Comparison of ENCODE assay signal across 10 cellular contexts in genomic region chr13:113997845-113998751, GRCh38. TPM values are rescaled to one million over a fixed set of nuclear protein-coding genes. Genes with fewer than 3 reads are reported as not detected.
DNase-seq lines count a peak whose midpoint lies in the region; ATAC-seq and TF ChIP-seq lines count a peak whose summit lies in the region.
"Had no signal": no experiment of that assay in that cellular context is flagged by ENCODE, and none has a peak within 500 bp of the region (broad histone marks: within the 10 kb centered on the region; RNA-seq: fewer than 3 reads in every experiment).

No MANE protein-coding gene starts in this region.

- no peak for TF ChIP-seq EP300 in ovary (IDR thresholded peaks at IDR 0.05)

- H3K36me3 ChIP-seq in RWPE2 (ENCODE audit: low read depth) = peaks cover 6% of the 10 kb centered on the region; the same call in 1 of the 2 replicates
- H3K36me3 ChIP-seq in ovary = no peaks in the 10 kb centered on the region

- 32 to 48% (median 39%) methylated on average over 29 of the region's 29 CpGs for WGBS in ovary, 3 donors

- H3K9me3 ChIP-seq in RWPE2 (ENCODE audit: severe bottlenecking) (no peaks in the 10 kb centered on the region), ovary (no peaks in the 10 kb centered on the region)

- DNase-seq in CD14-positive monocyte (ENCODE audit: low spot score) = peak; percentile 25
- DNase-seq in RWPE2 (ENCODE audit: low spot score) = peak; percentile 52
- peak; percentile 50 for DNase-seq in fibroblast of pulmonary artery (ENCODE audit: low read depth)
- DNase-seq in ovary = peak; percentile 56 to 79 (median 64)
- no peak for DNase-seq in HuH-7 (ENCODE audit: low spot score)
- DNase-seq in SK-N-DZ (ENCODE audit: low spot score) = no peak
- DNase-seq: GF-D8 had no signal

- peaks cover 61 to 73% of the 10 kb centered on the region in 2 donors for H3K36me3 Mint-ChIP-seq in CD14-positive monocyte

- H3K27me3 ChIP-seq in RWPE2 (ENCODE audit: insufficient read depth, poor library complexity, severe bottlenecking) (no peaks in the 10 kb centered on the region), ovary (no peaks in the 10 kb centered on the region)

- ATAC-seq in RWPE2 (ENCODE audit: low read depth) (no peak), GM19351 (IDR thresholded peaks at IDR 0.05; ENCODE audit: unreplicated experiment) (no peak), HG02981 (IDR thresholded peaks at IDR 0.05; ENCODE audit: unreplicated experiment) (no peak)

- H3K4me1 ChIP-seq in RWPE2 (ENCODE audit: insufficient read depth, poor library complexity, severe bottlenecking) = no peaks in the 10 kb centered on the region
- peaks cover 12% of the 10 kb centered on the region for H3K4me1 ChIP-seq in ovary (ENCODE audit: insufficient read depth)

- peaks cover 0 to 2% (median 0%) of the 10 kb centered on the region in 7 donors for H3K9me3 Mint-ChIP-seq in CD14-positive monocyte

- no peaks in the 10 kb centered on the region for H3K4me1 Mint-ChIP-seq in CD14-positive monocyte

- TF ChIP-seq CTCF in CD14-positive monocyte (IDR thresholded peaks at IDR 0.05) = no peak
- TF ChIP-seq CTCF in RWPE2 (IDR thresholded peaks at IDR 0.05; ENCODE audit: poor library complexity, severe bottlenecking) = no peak
- no peak for TF ChIP-seq CTCF in fibroblast of pulmonary artery (IDR thresholded peaks at IDR 0.05; ENCODE audit: low read length, missing control alignments)
- no peak for TF ChIP-seq CTCF in ovary (IDR thresholded peaks at IDR 0.05)

- H3K4me3 ChIP-seq in RWPE2 (ENCODE audit: severe bottlenecking) (no peak overlapping the region), fibroblast of pulmonary artery (replicated peaks; ENCODE audit: low read depth, low read length) (no peak overlapping the region), ovary (no peak overlapping the region)

- intact Hi-C loops in CD14-positive monocyte (cut with micrococcal nuclease) (no loop called here), ovary (cut with DNase I) (no loop called here)

- peaks cover 0 to 2% (median 0%) of the 10 kb centered on the region in 3 donors for H3K27me3 Mint-ChIP-seq in CD14-positive monocyte (ENCODE audit: low read depth in 3 of 3)

- H3K27ac Mint-ChIP-seq in CD14-positive monocyte = peak overlapping the region in 4 of 7 donors; percentile 23 to 55 (median 50)

- no peak overlapping the region for H3K4me3 Mint-ChIP-seq in CD14-positive monocyte

- H3K27ac ChIP-seq in RWPE2 (ENCODE audit: poor library complexity, severe bottlenecking) = no peak overlapping the region
- H3K27ac ChIP-seq in ovary = no peak overlapping the region

- no peak for TF ChIP-seq POLR2A in ovary (IDR thresholded peaks at IDR 0.05)

RNA-seq across cellular contexts. Expression of gene C13orf46, which starts 24.2 kb away (rescaled TPM):
- polyA plus RNA-seq in CD14-positive monocyte (under 1 TPM in 1 of 2 donors, not detected in 1; 0.05 TPM), ovary (under 1 TPM; 0.05 to 0.31 TPM)
- total RNA-seq in ovary = 1 to 10 TPM in 2 of 7 donors, under 1 TPM in 3, not detected in 2; 0.35 to 2.0 (median 0.58) TPM
- polyA plus RNA-seq in SK-N-DZ (2014; cell fraction: cytosol; rRNA removed) = not detected in 2 replicates
- not detected in 2 replicates for polyA plus RNA-seq in SK-N-DZ (2014; cell fraction: nucleus; rRNA removed)
- total RNA-seq: NCI-H460 had no signal

Comparison
In these comparisons a context has a peak if more than half of its experiments do, and no peak if none do; other contexts are left out.
1. DNase-seq: peak in CD14-positive monocyte (single experiment), RWPE2 (single experiment), fibroblast of pulmonary artery (single experiment) and ovary (5 of 5); none in HuH-7 (single experiment) and SK-N-DZ (single experiment).